In genomic region chr5:17278931-17279330, GRCh38 we compare ENCODE assay signal across 16 cellular contexts.
"Had no signal": no experiment of that assay in that cellular context is flagged by ENCODE, and none has a peak within 500 bp of the region (broad histone marks: within the 10 kb centered on the region; RNA-seq: fewer than 3 reads in every experiment).

No MANE protein-coding gene starts in this region.

- H3K27me3 ChIP-seq: spleen had no signal

- H3K4me3 ChIP-seq: gastroesophageal sphincter, left ventricle myocardium inferior, spleen had no signal

- ATAC-seq: effector memory CD8-positive, alpha-beta T cell; gastroesophageal sphincter; sciatic nerve; stimulated activated naive CD8-positive, alpha-beta T cell treated with anti-CD3 and anti-CD28 coated beads, Interleukin-15, Interleukin-2, amounts not matched to agents 100 U/mL and 50 U/mL, for 24 hours; T-cell had no signal

- H3K4me3 Mint-ChIP-seq: activated CD4-positive, alpha-beta T cell treated with anti-CD3 and anti-CD28 coated beads, Interleukin-2, amount 10 ng/mL, durations not matched to agents 24 days and 14 days; activated naive CD4-positive, alpha-beta T cell treated with anti-CD3 and anti-CD28 coated beads, Interleukin-2, amount 50 U/mL, for 24 hours; dendritic cell treated with granulocyte-macrophage colony-stimulating factor and Interleukin-4, amounts not matched to agents 40 ng/mL and 50 ng/mL, for 4 days; effector memory CD8-positive, alpha-beta T cell; T-cell had no signal

- H3K9me3 ChIP-seq: gastroesophageal sphincter, left ventricle myocardium inferior had no signal

- H3K4me1 ChIP-seq: gastroesophageal sphincter, left ventricle myocardium inferior had no signal

- H3K27ac Mint-ChIP-seq: activated CD4-positive, alpha-beta T cell treated with anti-CD3 and anti-CD28 coated beads, Interleukin-2, amount 10 ng/mL, durations not matched to agents 24 days and 14 days; activated naive CD4-positive, alpha-beta T cell treated with anti-CD3 and anti-CD28 coated beads, Interleukin-2, amount 50 U/mL, for 24 hours; activated T-helper 2 cell treated with anti-CD3 and anti-CD28 coated beads, Interferon-gamma antibody, Interleukin-2, Interleukin-4, amounts not matched to agents 10 μg/mL and 5 μg/mL and 100 μg/mL, durations not matched to agents 14 hours and 24 hours and 36 hours; dendritic cell treated with granulocyte-macrophage colony-stimulating factor and Interleukin-4, amounts not matched to agents 40 ng/mL and 50 ng/mL, for 4 days; effector memory CD8-positive, alpha-beta T cell; T-cell had no signal

- H3K36me3 Mint-ChIP-seq: activated naive CD4-positive, alpha-beta T cell treated with anti-CD3 and anti-CD28 coated beads, Interleukin-2, amount 50 U/mL, for 24 hours; T-cell had no signal

- DNase-seq: activated CD4-positive, alpha-beta T cell treated with anti-CD3 and anti-CD28 coated beads, Interleukin-2, amount 10 ng/mL, durations not matched to agents 24 days and 14 days; cerebellar nuclear complex; effector memory CD8-positive, alpha-beta T cell; left ventricle myocardium inferior; mesenchymal stem cell; occipital lobe; spleen; stimulated activated CD4-positive, alpha-beta T cell treated with anti-CD3 and anti-CD28 coated beads, Interleukin-1b, Interleukin-23, amount 100 ng/mL, for 48 hours; stimulated activated naive CD8-positive, alpha-beta T cell treated with anti-CD3 and anti-CD28 coated beads, Interleukin-15, Interleukin-2, amounts not matched to agents 100 U/mL and 50 U/mL, for 24 hours; T-cell; WERI-Rb-1 had no signal

- H3K36me3 ChIP-seq: gastroesophageal sphincter, left ventricle myocardium inferior, WERI-Rb-1 had no signal

- H3K4me1 Mint-ChIP-seq: activated naive CD4-positive, alpha-beta T cell treated with anti-CD3 and anti-CD28 coated beads, Interleukin-2, amount 50 U/mL, for 24 hours had no signal

- H3K27me3 Mint-ChIP-seq: activated CD4-positive, alpha-beta T cell treated with anti-CD3 and anti-CD28 coated beads, Interleukin-2, amount 10 ng/mL, durations not matched to agents 24 days and 14 days; activated naive CD4-positive, alpha-beta T cell treated with anti-CD3 and anti-CD28 coated beads, Interleukin-2, amount 50 U/mL, for 24 hours; dendritic cell treated with granulocyte-macrophage colony-stimulating factor and Interleukin-4, amounts not matched to agents 40 ng/mL and 50 ng/mL, for 4 days; effector memory CD8-positive, alpha-beta T cell; T-cell had no signal

- H3K27ac ChIP-seq: gastroesophageal sphincter, left ventricle myocardium inferior, WERI-Rb-1 had no signal

- H3K9me3 Mint-ChIP-seq: activated CD4-positive, alpha-beta T cell treated with anti-CD3 and anti-CD28 coated beads, Interleukin-2, amount 10 ng/mL, durations not matched to agents 24 days and 14 days; activated naive CD4-positive, alpha-beta T cell treated with anti-CD3 and anti-CD28 coated beads, Interleukin-2, amount 50 U/mL, for 24 hours had no signal
